Comparison of ENCODE assay signal across 1 cellular context in the genomic region with DNA sequence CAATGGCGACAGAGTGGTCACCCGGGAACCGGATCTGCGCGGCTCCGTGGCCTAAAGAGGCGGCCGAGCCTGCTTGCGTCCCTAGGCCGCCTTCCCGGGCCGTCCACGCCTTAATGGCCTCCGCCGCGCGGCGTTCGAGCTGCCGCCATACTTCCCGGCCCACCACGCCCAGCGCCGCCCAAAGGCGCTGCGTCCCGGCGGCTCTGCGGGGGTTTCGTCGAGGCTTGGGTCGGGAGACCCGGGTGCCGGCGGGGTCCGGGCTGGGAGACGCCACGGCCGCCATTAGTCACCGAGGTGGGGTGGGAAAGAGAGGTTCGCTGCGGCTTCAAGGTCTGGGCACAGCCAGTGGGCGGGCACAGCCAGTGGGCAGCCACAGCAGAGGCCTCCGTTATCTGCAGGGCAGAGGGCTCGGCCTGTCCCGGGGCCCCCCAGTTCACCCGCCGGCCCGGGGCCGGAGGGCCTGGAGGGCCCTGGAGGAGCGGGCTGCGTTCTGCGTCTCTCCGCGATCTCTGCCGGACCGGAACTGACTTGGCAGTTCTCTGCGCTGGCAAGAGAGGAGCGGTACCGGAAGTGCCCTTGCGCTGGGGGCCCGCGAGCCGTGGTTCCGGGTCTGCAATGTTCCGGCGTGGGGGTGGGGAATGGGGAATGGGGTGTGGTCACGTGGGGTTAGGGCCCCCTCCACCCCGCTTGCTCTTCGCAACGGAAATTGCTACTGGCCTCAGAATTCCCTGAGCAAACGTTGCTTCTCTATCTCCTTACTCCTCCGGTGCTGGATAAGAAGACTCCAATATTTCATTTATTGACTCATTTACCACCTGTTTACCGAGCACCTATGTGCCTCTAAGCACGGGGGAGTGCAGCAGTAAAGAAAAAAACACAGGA.
TF ChIP-seq lines count a peak whose summit lies in the region.

No MANE protein-coding gene starts in this region.

TF ChIP-seq in GM12878, 131 proteins besides CTCF, POLR2A, EP300 and RAD21 (continued from another document and continues in another):
- TF ChIP-seq, protein P1, sequence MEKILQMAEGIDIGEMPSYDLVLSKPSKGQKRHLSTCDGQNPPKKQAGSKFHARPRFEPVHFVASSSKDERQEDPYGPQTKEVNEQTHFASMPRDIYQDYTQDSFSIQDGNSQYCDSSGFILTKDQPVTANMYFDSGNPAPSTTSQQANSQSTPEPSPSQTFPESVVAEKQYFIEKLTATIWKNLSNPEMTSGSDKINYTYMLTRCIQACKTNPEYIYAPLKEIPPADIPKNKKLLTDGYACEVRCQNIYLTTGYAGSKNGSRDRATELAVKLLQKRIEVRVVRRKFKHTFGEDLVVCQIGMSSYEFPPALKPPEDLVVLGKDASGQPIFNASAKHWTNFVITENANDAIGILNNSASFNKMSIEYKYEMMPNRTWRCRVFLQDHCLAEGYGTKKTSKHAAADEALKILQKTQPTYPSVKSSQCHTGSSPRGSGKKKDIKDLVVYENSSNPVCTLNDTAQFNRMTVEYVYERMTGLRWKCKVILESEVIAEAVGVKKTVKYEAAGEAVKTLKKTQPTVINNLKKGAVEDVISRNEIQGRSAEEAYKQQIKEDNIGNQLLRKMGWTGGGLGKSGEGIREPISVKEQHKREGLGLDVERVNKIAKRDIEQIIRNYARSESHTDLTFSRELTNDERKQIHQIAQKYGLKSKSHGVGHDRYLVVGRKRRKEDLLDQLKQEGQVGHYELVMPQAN (conservative IDR thresholded peaks at IDR 0.05): peak; percentile 79
- TF ChIP-seq CREM (IDR thresholded peaks at IDR 0.05; ENCODE audit: low read depth): peak; percentile 61; the same call in 1 of the 2 replicates
- TF ChIP-seq BCL3 (IDR thresholded peaks at IDR 0.05; ENCODE audit: borderline replicate concordance, insufficient read depth, low read depth, low read length, poor library complexity, severe bottlenecking): no peak
- no peak for TF ChIP-seq CHD4 (IDR thresholded peaks at IDR 0.05)
- TF ChIP-seq, protein P2, sequence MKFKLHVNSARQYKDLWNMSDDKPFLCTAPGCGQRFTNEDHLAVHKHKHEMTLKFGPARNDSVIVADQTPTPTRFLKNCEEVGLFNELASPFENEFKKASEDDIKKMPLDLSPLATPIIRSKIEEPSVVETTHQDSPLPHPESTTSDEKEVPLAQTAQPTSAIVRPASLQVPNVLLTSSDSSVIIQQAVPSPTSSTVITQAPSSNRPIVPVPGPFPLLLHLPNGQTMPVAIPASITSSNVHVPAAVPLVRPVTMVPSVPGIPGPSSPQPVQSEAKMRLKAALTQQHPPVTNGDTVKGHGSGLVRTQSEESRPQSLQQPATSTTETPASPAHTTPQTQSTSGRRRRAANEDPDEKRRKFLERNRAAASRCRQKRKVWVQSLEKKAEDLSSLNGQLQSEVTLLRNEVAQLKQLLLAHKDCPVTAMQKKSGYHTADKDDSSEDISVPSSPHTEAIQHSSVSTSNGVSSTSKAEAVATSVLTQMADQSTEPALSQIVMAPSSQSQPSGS (IDR thresholded peaks at IDR 0.05; ENCODE audit: low read length): no peak
- peak; percentile 93 for TF ChIP-seq CHD2 (IDR thresholded peaks at IDR 0.05; ENCODE audit: borderline replicate concordance, low read depth, low read length)
- TF ChIP-seq, protein P3, sequence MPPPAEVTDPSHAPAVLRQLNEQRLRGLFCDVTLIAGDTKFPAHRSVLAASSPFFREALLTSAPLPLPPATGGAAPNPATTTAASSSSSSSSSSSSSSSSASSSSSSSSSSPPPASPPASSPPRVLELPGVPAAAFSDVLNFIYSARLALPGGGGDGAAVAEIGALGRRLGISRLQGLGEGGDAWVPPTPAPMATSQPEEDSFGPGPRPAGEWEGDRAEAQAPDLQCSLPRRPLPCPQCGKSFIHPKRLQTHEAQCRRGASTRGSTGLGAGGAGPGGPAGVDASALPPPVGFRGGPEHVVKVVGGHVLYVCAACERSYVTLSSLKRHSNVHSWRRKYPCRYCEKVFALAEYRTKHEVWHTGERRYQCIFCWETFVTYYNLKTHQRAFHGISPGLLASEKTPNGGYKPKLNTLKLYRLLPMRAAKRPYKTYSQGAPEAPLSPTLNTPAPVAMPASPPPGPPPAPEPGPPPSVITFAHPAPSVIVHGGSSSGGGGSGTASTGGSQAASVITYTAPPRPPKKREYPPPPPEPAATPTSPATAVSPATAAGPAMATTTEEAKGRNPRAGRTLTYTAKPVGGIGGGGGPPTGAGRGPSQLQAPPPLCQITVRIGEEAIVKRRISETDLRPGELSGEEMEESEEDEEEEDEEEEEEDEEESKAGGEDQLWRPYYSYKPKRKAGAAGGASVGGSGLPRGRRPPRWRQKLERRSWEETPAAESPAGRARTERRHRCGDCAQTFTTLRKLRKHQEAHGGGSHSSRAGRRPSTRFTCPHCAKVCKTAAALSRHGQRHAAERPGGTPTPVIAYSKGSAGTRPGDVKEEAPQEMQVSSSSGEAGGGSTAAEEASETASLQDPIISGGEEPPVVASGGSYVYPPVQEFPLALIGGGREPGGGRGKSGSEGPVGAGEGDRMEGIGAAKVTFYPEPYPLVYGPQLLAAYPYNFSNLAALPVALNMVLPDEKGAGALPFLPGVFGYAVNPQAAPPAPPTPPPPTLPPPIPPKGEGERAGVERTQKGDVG (CRISPR knock-in tag; IDR thresholded peaks at IDR 0.05): no peak
- TF ChIP-seq ZNF207 (IDR thresholded peaks at IDR 0.05; ENCODE audit: borderline replicate concordance): no peak
- peak; percentile 79; the same call in 1 of the 2 replicates for TF ChIP-seq TBL1XR1 (IDR thresholded peaks at IDR 0.05; ENCODE audit: low read depth, low read length)
- TF ChIP-seq FOXM1 (IDR thresholded peaks at IDR 0.05; ENCODE audit: low read depth, low read length): no peak
- no peak for TF ChIP-seq ESRRA (IDR thresholded peaks at IDR 0.05; ENCODE audit: low read length)
- TF ChIP-seq SIN3A (IDR thresholded peaks at IDR 0.05; ENCODE audit: low read depth, low read length): no peak; the same call in none of the 2 replicates
- TF ChIP-seq, protein P4, sequence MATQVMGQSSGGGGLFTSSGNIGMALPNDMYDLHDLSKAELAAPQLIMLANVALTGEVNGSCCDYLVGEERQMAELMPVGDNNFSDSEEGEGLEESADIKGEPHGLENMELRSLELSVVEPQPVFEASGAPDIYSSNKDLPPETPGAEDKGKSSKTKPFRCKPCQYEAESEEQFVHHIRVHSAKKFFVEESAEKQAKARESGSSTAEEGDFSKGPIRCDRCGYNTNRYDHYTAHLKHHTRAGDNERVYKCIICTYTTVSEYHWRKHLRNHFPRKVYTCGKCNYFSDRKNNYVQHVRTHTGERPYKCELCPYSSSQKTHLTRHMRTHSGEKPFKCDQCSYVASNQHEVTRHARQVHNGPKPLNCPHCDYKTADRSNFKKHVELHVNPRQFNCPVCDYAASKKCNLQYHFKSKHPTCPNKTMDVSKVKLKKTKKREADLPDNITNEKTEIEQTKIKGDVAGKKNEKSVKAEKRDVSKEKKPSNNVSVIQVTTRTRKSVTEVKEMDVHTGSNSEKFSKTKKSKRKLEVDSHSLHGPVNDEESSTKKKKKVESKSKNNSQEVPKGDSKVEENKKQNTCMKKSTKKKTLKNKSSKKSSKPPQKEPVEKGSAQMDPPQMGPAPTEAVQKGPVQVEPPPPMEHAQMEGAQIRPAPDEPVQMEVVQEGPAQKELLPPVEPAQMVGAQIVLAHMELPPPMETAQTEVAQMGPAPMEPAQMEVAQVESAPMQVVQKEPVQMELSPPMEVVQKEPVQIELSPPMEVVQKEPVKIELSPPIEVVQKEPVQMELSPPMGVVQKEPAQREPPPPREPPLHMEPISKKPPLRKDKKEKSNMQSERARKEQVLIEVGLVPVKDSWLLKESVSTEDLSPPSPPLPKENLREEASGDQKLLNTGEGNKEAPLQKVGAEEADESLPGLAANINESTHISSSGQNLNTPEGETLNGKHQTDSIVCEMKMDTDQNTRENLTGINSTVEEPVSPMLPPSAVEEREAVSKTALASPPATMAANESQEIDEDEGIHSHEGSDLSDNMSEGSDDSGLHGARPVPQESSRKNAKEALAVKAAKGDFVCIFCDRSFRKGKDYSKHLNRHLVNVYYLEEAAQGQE (IDR thresholded peaks at IDR 0.05; ENCODE audit: low read depth, low read length): no peak
- TF ChIP-seq, protein P5, sequence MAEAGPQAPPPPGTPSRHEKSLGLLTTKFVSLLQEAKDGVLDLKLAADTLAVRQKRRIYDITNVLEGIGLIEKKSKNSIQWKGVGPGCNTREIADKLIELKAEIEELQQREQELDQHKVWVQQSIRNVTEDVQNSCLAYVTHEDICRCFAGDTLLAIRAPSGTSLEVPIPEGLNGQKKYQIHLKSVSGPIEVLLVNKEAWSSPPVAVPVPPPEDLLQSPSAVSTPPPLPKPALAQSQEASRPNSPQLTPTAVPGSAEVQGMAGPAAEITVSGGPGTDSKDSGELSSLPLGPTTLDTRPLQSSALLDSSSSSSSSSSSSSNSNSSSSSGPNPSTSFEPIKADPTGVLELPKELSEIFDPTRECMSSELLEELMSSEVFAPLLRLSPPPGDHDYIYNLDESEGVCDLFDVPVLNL (IDR thresholded peaks at IDR 0.05; ENCODE audit: low read depth, low read length): no peak
- peak; percentile 81 for TF ChIP-seq DPF2 (IDR thresholded peaks at IDR 0.05)
- TF ChIP-seq, protein P6, sequence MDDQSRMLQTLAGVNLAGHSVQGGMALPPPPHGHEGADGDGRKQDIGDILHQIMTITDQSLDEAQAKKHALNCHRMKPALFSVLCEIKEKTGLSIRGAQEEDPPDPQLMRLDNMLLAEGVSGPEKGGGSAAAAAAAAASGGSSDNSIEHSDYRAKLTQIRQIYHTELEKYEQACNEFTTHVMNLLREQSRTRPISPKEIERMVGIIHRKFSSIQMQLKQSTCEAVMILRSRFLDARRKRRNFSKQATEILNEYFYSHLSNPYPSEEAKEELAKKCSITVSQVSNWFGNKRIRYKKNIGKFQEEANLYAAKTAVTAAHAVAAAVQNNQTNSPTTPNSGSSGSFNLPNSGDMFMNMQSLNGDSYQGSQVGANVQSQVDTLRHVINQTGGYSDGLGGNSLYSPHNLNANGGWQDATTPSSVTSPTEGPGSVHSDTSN (IDR thresholded peaks at IDR 0.05; ENCODE audit: insufficient replicate concordance, low read depth, low read length): no peak
- no peak for TF ChIP-seq ZZZ3 (IDR thresholded peaks at IDR 0.05; ENCODE audit: control insufficient read depth, insufficient read length, low read depth)
- TF ChIP-seq, protein P7, sequence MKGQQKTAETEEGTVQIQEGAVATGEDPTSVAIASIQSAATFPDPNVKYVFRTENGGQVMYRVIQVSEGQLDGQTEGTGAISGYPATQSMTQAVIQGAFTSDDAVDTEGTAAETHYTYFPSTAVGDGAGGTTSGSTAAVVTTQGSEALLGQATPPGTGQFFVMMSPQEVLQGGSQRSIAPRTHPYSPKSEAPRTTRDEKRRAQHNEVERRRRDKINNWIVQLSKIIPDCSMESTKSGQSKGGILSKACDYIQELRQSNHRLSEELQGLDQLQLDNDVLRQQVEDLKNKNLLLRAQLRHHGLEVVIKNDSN (IDR thresholded peaks at IDR 0.05; ENCODE audit: borderline replicate concordance, extremely low read length, insufficient read depth, low read depth, low read length): peak; percentile 79
- no peak for TF ChIP-seq RELA (IDR thresholded peaks at IDR 0.05; ENCODE audit: borderline replicate concordance, partially characterized antibody)
- TF ChIP-seq EGR1 (IDR thresholded peaks at IDR 0.05; ENCODE audit: borderline replicate concordance in 1 of 2, low read depth in 2 of 2, low read length in 2 of 2): peak; percentile 41 to 70
- no peak for TF ChIP-seq ASH2L (IDR thresholded peaks at IDR 0.05; ENCODE audit: borderline replicate concordance, low read depth)
- no peak for TF ChIP-seq ETV6 (conservative IDR thresholded peaks at IDR 0.05 in 1 of 2, IDR thresholded peaks at IDR 0.05 in 1 of 2; ENCODE audit: borderline replicate concordance in 1 of 2, low read depth in 1 of 2)
- TF ChIP-seq EZH2 (IDR thresholded peaks at IDR 0.05; ENCODE audit: borderline replicate concordance, control insufficient read depth, low read depth, low read length): no peak
- TF ChIP-seq SREBF2 (IDR thresholded peaks at IDR 0.05; ENCODE audit: low read length): peak; percentile 55; the same call in 1 of the 2 replicates
- TF ChIP-seq POU2F2 (IDR thresholded peaks at IDR 0.05; ENCODE audit: borderline replicate concordance, low read depth, low read length): peak; percentile 89
- no peak; the same call in 1 of the 2 replicates for TF ChIP-seq EED (IDR thresholded peaks at IDR 0.05; ENCODE audit: low read depth)
- peak; percentile 30; the same call in 1 of the 2 replicates for TF ChIP-seq JUND (IDR thresholded peaks at IDR 0.05; ENCODE audit: low read depth, low read length)
- no peak for TF ChIP-seq NR2C2 (IDR thresholded peaks at IDR 0.05; ENCODE audit: borderline replicate concordance, control insufficient read depth, insufficient read length, low read depth)
- TF ChIP-seq MEF2A (IDR thresholded peaks at IDR 0.05; ENCODE audit: insufficient read depth, low read depth, low read length): peak; percentile 31; the same call in 1 of the 2 replicates
- TF ChIP-seq SUZ12 (IDR thresholded peaks at IDR 0.05; ENCODE audit: unreplicated experiment): no peak
- no peak for TF ChIP-seq CHD1 (IDR thresholded peaks at IDR 0.05; ENCODE audit: low read depth, low read length)
- TF ChIP-seq FOS (IDR thresholded peaks at IDR 0.05; ENCODE audit: borderline replicate concordance, extremely low read depth, insufficient read length): no peak
- TF ChIP-seq, protein P8, sequence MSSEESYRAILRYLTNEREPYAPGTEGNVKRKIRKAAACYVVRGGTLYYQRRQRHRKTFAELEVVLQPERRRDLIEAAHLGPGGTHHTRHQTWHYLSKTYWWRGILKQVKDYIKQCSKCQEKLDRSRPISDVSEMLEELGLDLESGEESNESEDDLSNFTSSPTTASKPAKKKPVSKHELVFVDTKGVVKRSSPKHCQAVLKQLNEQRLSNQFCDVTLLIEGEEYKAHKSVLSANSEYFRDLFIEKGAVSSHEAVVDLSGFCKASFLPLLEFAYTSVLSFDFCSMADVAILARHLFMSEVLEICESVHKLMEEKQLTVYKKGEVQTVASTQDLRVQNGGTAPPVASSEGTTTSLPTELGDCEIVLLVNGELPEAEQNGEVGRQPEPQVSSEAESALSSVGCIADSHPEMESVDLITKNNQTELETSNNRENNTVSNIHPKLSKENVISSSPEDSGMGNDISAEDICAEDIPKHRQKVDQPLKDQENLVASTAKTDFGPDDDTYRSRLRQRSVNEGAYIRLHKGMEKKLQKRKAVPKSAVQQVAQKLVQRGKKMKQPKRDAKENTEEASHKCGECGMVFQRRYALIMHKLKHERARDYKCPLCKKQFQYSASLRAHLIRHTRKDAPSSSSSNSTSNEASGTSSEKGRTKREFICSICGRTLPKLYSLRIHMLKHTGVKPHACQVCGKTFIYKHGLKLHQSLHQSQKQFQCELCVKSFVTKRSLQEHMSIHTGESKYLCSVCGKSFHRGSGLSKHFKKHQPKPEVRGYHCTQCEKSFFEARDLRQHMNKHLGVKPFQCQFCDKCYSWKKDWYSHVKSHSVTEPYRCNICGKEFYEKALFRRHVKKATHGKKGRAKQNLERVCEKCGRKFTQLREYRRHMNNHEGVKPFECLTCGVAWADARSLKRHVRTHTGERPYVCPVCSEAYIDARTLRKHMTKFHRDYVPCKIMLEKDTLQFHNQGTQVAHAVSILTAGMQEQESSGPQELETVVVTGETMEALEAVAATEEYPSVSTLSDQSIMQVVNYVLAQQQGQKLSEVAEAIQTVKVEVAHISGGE (CRISPR knock-in tag; IDR thresholded peaks at IDR 0.05): peak; percentile 90
